ENCODE assay signal across 23 cellular contexts in the genomic region with DNA sequence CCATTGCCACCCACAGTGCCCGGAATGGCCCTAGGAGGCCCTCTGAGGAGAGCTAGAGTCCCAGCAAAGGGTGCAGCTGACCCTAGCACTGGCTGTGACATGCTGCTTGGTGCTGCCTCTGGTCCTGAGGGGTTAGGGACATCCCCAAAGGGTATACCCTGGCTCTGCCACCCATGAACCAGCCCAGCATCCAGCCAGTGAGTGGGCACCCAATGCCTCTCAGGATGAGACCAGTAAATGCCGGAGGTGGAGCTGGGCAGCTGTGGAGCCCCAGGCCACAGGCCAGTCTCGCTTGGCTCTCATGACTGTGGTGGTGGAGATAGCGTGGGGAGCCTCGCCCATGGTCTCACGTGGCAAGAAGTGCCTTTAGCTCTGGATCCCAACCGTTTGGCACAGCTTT. TPM values are rescaled to one million over a fixed set of nuclear protein-coding genes. Genes with fewer than 3 reads are reported as not detected.
DNase-seq lines count a peak whose midpoint lies in the region; ATAC-seq, FAIRE-seq and TF ChIP-seq lines count a peak whose summit lies in the region.
"Had no signal": no experiment of that assay in that cellular context is flagged by ENCODE, and none has a peak within 500 bp of the region (broad histone marks: within the 10 kb centered on the region; RNA-seq: fewer than 3 reads in every experiment).

No MANE protein-coding gene starts in this region.

- DNase-seq in activated CD4-positive, alpha-beta memory T cell treated with anti-CD3 and anti-CD28 coated beads, Interleukin-2, amount 10 ng/mL, durations not matched to agents 7 days and 5 days: no peak
- no peak for DNase-seq in activated CD4-positive, alpha-beta memory T cell treated with anti-CD3 and anti-CD28 coated beads for 36 hours
- no peak for DNase-seq in Calu3
- no peak for DNase-seq in RWPE1 (ENCODE audit: low spot score)
- DNase-seq in kidney: peak; percentile 55
- no peak for DNase-seq in caudate nucleus (lab: John Stamatoyannopoulos, UW)
- no peak for DNase-seq in HCEC 1CT
- DNase-seq: activated CD8-positive, alpha-beta memory T cell treated with anti-CD3 and anti-CD28 coated beads for 24 hours; C1 segment of cervical spinal cord; effector memory CD4-positive, alpha-beta T cell; left colon; NCI-H1417; NCI-H526; psoas muscle; SIG-M5; substantia nigra; T-cell had no signal

- H3K9me3 Mint-ChIP-seq in activated CD4-positive, alpha-beta memory T cell treated with anti-CD3 and anti-CD28 coated beads, Interleukin-2, amount 10 ng/mL, durations not matched to agents 7 days and 5 days: no peaks in the 10 kb centered on the region
- no peaks in the 10 kb centered on the region for H3K9me3 Mint-ChIP-seq in activated CD4-positive, alpha-beta memory T cell treated with anti-CD3 and anti-CD28 coated beads for 36 hours
- H3K9me3 Mint-ChIP-seq in Calu3 (ENCODE audit: low read depth, unreplicated experiment): no peaks in the 10 kb centered on the region
- H3K9me3 Mint-ChIP-seq: mesothelial cell of epicardium, neural progenitor cell, T-cell had no signal

- H3K27ac ChIP-seq in RWPE1 (peak overlapping the region; percentile 97), kidney (ENCODE audit: low read depth in 2 of 2, low read length in 2 of 2) (no peak overlapping the region), caudate nucleus (ENCODE audit: low read depth, low read length) (no peak overlapping the region)
- H3K27ac ChIP-seq: A549, neural progenitor cell, psoas muscle, VCaP had no signal

- H3K4me3 ChIP-seq in kidney (ENCODE audit: low read length in 2 of 2): no peak overlapping the region
- H3K4me3 ChIP-seq: A549, neural progenitor cell, psoas muscle had no signal

- no peaks in the 10 kb centered on the region for H3K4me1 ChIP-seq in kidney (ENCODE audit: control insufficient read depth in 1 of 2, insufficient read depth in 1 of 2, low read depth in 1 of 2, low read length in 2 of 2)

- H3K27ac Mint-ChIP-seq in activated CD4-positive, alpha-beta memory T cell treated with anti-CD3 and anti-CD28 coated beads, Interleukin-2, amount 10 ng/mL, durations not matched to agents 7 days and 5 days: peak overlapping the region; percentile 57
- H3K27ac Mint-ChIP-seq in activated CD4-positive, alpha-beta memory T cell treated with anti-CD3 and anti-CD28 coated beads for 36 hours: no peak overlapping the region
- no peak overlapping the region for H3K27ac Mint-ChIP-seq in Calu3 (ENCODE audit: unreplicated experiment)
- H3K27ac Mint-ChIP-seq: mesothelial cell of epicardium, neural progenitor cell had no signal

- TF ChIP-seq CTCF in Calu3 (IDR thresholded peaks at IDR 0.05; ENCODE audit: unreplicated experiment) (no peak), RWPE1 (conservative IDR thresholded peaks at IDR 0.05; ENCODE audit: low read depth) (no peak), kidney (IDR thresholded peaks at IDR 0.05; ENCODE audit: borderline replicate concordance, extremely low read depth, insufficient read depth) (no peak)

- H3K4me1 Mint-ChIP-seq in activated CD4-positive, alpha-beta memory T cell treated with anti-CD3 and anti-CD28 coated beads, Interleukin-2, amount 10 ng/mL, durations not matched to agents 7 days and 5 days: peaks cover 50% of the 10 kb centered on the region
- peaks cover 30% of the 10 kb centered on the region for H3K4me1 Mint-ChIP-seq in activated CD4-positive, alpha-beta memory T cell treated with anti-CD3 and anti-CD28 coated beads for 36 hours (ENCODE audit: low read depth)
- no peaks in the 10 kb centered on the region for H3K4me1 Mint-ChIP-seq in Calu3 (ENCODE audit: low read depth, unreplicated experiment)

- intact Hi-C loops in activated CD4-positive, alpha-beta memory T cell treated with anti-CD3 and anti-CD28 coated beads for 36 hours (cut with micrococcal nuclease): no loop called here
- intact Hi-C loops in Calu3 (cut with micrococcal nuclease; ENCODE audit: unreplicated experiment) (no loop called here), kidney (cut with DNase I) (no loop called here)

- no peak overlapping the region for H3K9ac ChIP-seq in kidney (ENCODE audit: low read length in 2 of 2)
- H3K9ac ChIP-seq: neural progenitor cell had no signal

- H3K27me3 Mint-ChIP-seq in activated CD4-positive, alpha-beta memory T cell treated with anti-CD3 and anti-CD28 coated beads, Interleukin-2, amount 10 ng/mL, durations not matched to agents 7 days and 5 days: no peaks in the 10 kb centered on the region
- H3K27me3 Mint-ChIP-seq in activated CD4-positive, alpha-beta memory T cell treated with anti-CD3 and anti-CD28 coated beads for 36 hours: no peaks in the 10 kb centered on the region
- H3K27me3 Mint-ChIP-seq in Calu3 (ENCODE audit: unreplicated experiment): no peaks in the 10 kb centered on the region
- H3K27me3 Mint-ChIP-seq: T-cell had no signal

- BruUV-seq in Calu3 (replicated peaks; lab: Mats Ljungman, UMichigan): TSS peak; percentile 65

- no peak for FAIRE-seq in kidney (lab: Jason Lieb, UNC)
- FAIRE-seq: A549, urothelium cell line had no signal

- H3K9me3 ChIP-seq in kidney (ENCODE audit: control insufficient read depth in 1 of 2, low read length in 2 of 2): no peaks in the 10 kb centered on the region
- H3K9me3 ChIP-seq: A549, psoas muscle had no signal

- POLR2A ChIA-PET in activated CD4-positive, alpha-beta memory T cell treated with anti-CD3 and anti-CD28 coated beads, Interleukin-2, amount 10 ng/mL, durations not matched to agents 7 days and 5 days (lab: Charles Lee): interaction anchor here (2.0 kb wide), 1 partner anchor 27 kb away, joined by 11 read pairs; the partner anchor contains the start of gene GTF3C5
- POLR2A ChIA-PET in activated CD4-positive, alpha-beta memory T cell treated with anti-CD3 and anti-CD28 coated beads for 36 hours (lab: Charles Lee): interaction anchor here (1.4 kb wide), 1 partner anchor 9 kb away, joined by 3 read pairs; no protein-coding TSS in a partner anchor
- POLR2A ChIA-PET in RWPE1 (lab: Yijun Ruan, JAX; ENCODE audit: low non-redundant PET): no interaction called here

- H3K36me3 Mint-ChIP-seq in activated CD4-positive, alpha-beta memory T cell treated with anti-CD3 and anti-CD28 coated beads, Interleukin-2, amount 10 ng/mL, durations not matched to agents 7 days and 5 days (ENCODE audit: low read depth): peaks cover 37% of the 10 kb centered on the region
- H3K36me3 Mint-ChIP-seq in activated CD4-positive, alpha-beta memory T cell treated with anti-CD3 and anti-CD28 coated beads for 36 hours: peaks cover 25% of the 10 kb centered on the region
- H3K36me3 Mint-ChIP-seq in Calu3 (ENCODE audit: insufficient read depth, unreplicated experiment): peaks cover 25% of the 10 kb centered on the region

- H3K4me3 Mint-ChIP-seq in activated CD4-positive, alpha-beta memory T cell treated with anti-CD3 and anti-CD28 coated beads, Interleukin-2, amount 10 ng/mL, durations not matched to agents 7 days and 5 days: no peak overlapping the region
- H3K4me3 Mint-ChIP-seq in activated CD4-positive, alpha-beta memory T cell treated with anti-CD3 and anti-CD28 coated beads for 36 hours: no peak overlapping the region
- no peak overlapping the region for H3K4me3 Mint-ChIP-seq in Calu3 (ENCODE audit: low read depth, unreplicated experiment)
- H3K4me3 Mint-ChIP-seq: mesothelial cell of epicardium, neural progenitor cell had no signal

- CTCF ChIA-PET in activated CD4-positive, alpha-beta memory T cell treated with anti-CD3 and anti-CD28 coated beads, Interleukin-2, amount 10 ng/mL, durations not matched to agents 7 days and 5 days (lab: Charles Lee): interaction anchor here (0.7 to 3.2 kb wide), 3 partner anchors 25 to 86 kb away, joined by 3 to 19 read pairs (median 3); no protein-coding TSS in a partner anchor
- CTCF ChIA-PET in activated CD4-positive, alpha-beta memory T cell treated with anti-CD3 and anti-CD28 coated beads for 36 hours (lab: Charles Lee): interaction anchor here (0.7 kb wide), 1 partner anchor 428 kb away, joined by 3 read pairs; no protein-coding TSS in a partner anchor
- CTCF ChIA-PET in Calu3 (lab: Charles Lee): no interaction called here
- CTCF ChIA-PET in RWPE1 (lab: Yijun Ruan, JAX): interaction anchor here (0.6 to 2.5 kb wide), 4 partner anchors 9 to 935 kb away, joined by 6 to 13 read pairs (median 10); no protein-coding TSS in a partner anchor

- ATAC-seq in HG02588 (IDR thresholded peaks at IDR 0.05; ENCODE audit: unreplicated experiment): no peak
- ATAC-seq: left colon, psoas muscle had no signal

- peaks cover 12 to 33% of the 10 kb centered on the region in 2 donors for H3K36me3 ChIP-seq in kidney (ENCODE audit: control insufficient read depth in 1 of 2, insufficient read depth in 2 of 2, low read length in 2 of 2)
- H3K36me3 ChIP-seq: neural progenitor cell had no signal

RNA-seq across cellular contexts. Expression of gene CEL, which starts 3.7 kb away (rescaled TPM):
- 1 to 10 TPM; 1.1 to 1.4 TPM for total RNA-seq in activated CD4-positive, alpha-beta memory T cell treated with anti-CD3 and anti-CD28 coated beads, Interleukin-2, amount 10 ng/mL, durations not matched to agents 7 days and 5 days
- total RNA-seq in activated CD4-positive, alpha-beta memory T cell treated with anti-CD3 and anti-CD28 coated beads for 36 hours: 1 to 10 TPM in 1 of 2 experiments, under 1 TPM in 1; 0.88 to 1.0 TPM
- total RNA-seq in Calu3 (2022) (2.6 and 3.1 TPM in 2 replicates), kidney (1.0 TPM)
- 16.7 TPM for polyA plus RNA-seq in kidney (ENCODE audit: insufficient read depth, low read depth, low replicate concordance)

RNA-seq across cellular contexts. Expression of gene GTF3C5, which starts 27.3 kb away (rescaled TPM):
- 10 to 100 TPM; 66.8 to 67.3 TPM for total RNA-seq in activated CD4-positive, alpha-beta memory T cell treated with anti-CD3 and anti-CD28 coated beads, Interleukin-2, amount 10 ng/mL, durations not matched to agents 7 days and 5 days
- total RNA-seq in activated CD4-positive, alpha-beta memory T cell treated with anti-CD3 and anti-CD28 coated beads for 36 hours: 10 to 100 TPM; 80.3 to 81.2 TPM
- total RNA-seq in Calu3 (2022) (43.7 and 48.4 TPM in 2 replicates), kidney (47.7 TPM)
- polyA plus RNA-seq in kidney (ENCODE audit: insufficient read depth, low read depth, low replicate concordance): 38.0 TPM
